38 cellular contexts compared by ENCODE assay signal in the genomic region with DNA sequence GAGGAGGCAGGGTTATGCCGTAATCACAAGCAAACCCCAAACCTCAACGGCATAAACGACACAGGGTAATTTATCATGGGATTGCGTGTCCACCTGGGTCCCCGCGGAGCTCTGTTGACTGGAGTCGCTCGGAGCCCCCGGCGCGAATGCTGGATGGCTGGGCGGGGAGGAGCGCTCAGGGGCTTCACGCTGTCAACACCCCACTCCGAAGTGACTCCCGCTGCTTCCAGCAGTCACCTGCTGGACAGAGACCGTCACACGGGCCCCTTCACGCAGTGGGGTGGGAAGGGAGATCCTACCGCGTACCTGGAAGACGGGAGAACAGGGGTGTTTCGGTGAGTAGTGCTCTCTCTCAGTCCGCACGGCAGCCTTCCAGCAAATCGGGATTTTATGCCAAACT. TPM values are rescaled to one million over a fixed set of nuclear protein-coding genes. Genes with fewer than 3 reads are reported as not detected.
"Had no signal": no experiment of that assay in that cellular context is flagged by ENCODE, and none has a peak within 500 bp of the region (broad histone marks: within the 10 kb centered on the region; RNA-seq: fewer than 3 reads in every experiment).

No MANE protein-coding gene starts in this region.

- H3K27me3 ChIP-seq: ascending aorta had no signal

- H3K36me3 ChIP-seq: adrenal gland, ascending aorta, brain microvascular endothelial cell, breast epithelium, cardiac muscle cell had no signal

- DNase-seq: activated effector memory CD4-positive, alpha-beta T cell treated with anti-CD3 and anti-CD28 coated beads, Interleukin-2, amount 50 U/mL, for 16 hours; activated effector memory CD4-positive, alpha-beta T cell treated with Interleukin-2 at 50 U/mL for 16 hours; activated gamma-delta T cell; activated gamma-delta T cell treated with Interleukin-2 at 50 U/mL for 16 hours; activated naive CD4-positive, alpha-beta T cell; activated naive CD4-positive, alpha-beta T cell treated with anti-CD3 and anti-CD28 coated beads for 36 hours; activated naive CD4-positive, alpha-beta T cell treated with anti-CD3 and anti-CD28 coated beads, Interleukin-2, amount 10 ng/mL, durations not matched to agents 7 days and 5 days; activated naive CD4-positive, alpha-beta T cell treated with anti-CD3 and anti-CD28 coated beads, Interleukin-2, amount 50 U/mL, for 16 hours; activated naive CD4-positive, alpha-beta T cell treated with Interleukin-2 at 50 U/mL for 16 hours; activated naive CD8-positive, alpha-beta T cell treated with anti-CD3 and anti-CD28 coated beads for 36 hours; activated naive CD8-positive, alpha-beta T cell treated with anti-CD3 and anti-CD28 coated beads, Interleukin-2, amount 10 ng/mL, durations not matched to agents 7 days and 5 days; activated naive CD8-positive, alpha-beta T cell treated with anti-CD3 and anti-CD28 coated beads, Interleukin-2, amount 50 U/mL, for 24 hours; activated T-cell treated with anti-CD3 and anti-CD28 coated beads, Interleukin-2, amount 50 U/mL, for 1 hour; activated T-cell treated with anti-CD3 and anti-CD28 coated beads, Interleukin-2, amount 50 U/mL, for 24 hours; activated T-cell treated with anti-CD3 and anti-CD28 coated beads, Interleukin-2, amount 50 U/mL, for 4 hours; activated T-cell treated with anti-CD3 and anti-CD28 coated beads, Interleukin-2, amount 50 U/mL, for 48 hours; activated T-cell treated with anti-CD3 and anti-CD28 coated beads, Interleukin-2, amount 50 U/mL, for 72 hours; adrenal gland; amniotic stem cell; amygdala; anterior cingulate cortex; aorta; body of pancreas; brain microvascular endothelial cell; caudate nucleus; central memory CD4-positive, alpha-beta T cell; cerebellar nuclear complex had no signal

- ATAC-seq: activated naive CD4-positive, alpha-beta T cell treated with anti-CD3 and anti-CD28 coated beads, Interleukin-2, amount 50 U/mL, for 72 hours; activated naive CD8-positive, alpha-beta T cell treated with anti-CD3 and anti-CD28 coated beads, Interleukin-2, amount 50 U/mL, for 24 hours; activated T-cell treated with anti-CD3 and anti-CD28 coated beads, Interleukin-2, amount 50 U/mL, for 4 hours; activated T-cell treated with anti-CD3 and anti-CD28 coated beads, Interleukin-2, amount 50 U/mL, for 72 hours; activated T-helper 17 cell treated with anti-CD3 and anti-CD28 coated beads, Interleukin-2, amount 50 U/mL, for 72 hours; body of pancreas had no signal

- FAIRE-seq: astrocyte had no signal

- H3K4me1 ChIP-seq: adrenal gland, ascending aorta, body of pancreas, breast epithelium had no signal

- H3K9me3 ChIP-seq: adrenal gland, ascending aorta, body of pancreas had no signal

- H3K4me3 ChIP-seq: adrenal gland, ascending aorta, body of pancreas, breast epithelium, cardiac muscle cell had no signal

- H3K27ac ChIP-seq: adrenal gland, ascending aorta, body of pancreas, brain microvascular endothelial cell, breast epithelium, cardiac muscle cell had no signal

RNA-seq across cellular contexts. Expression of gene GALNT9, which starts 4.4 kb away (rescaled TPM):
- total RNA-seq: activated naive CD8-positive, alpha-beta T cell treated with anti-CD3 and anti-CD28 coated beads for 36 hours; activated naive CD8-positive, alpha-beta T cell treated with anti-CD3 and anti-CD28 coated beads, Interleukin-2, amount 10 ng/mL, durations not matched to agents 7 days and 5 days; activated T-helper 1 cell treated with anti-CD3 and anti-CD28 coated beads, Interleukin-12 subunit alpha, Interleukin-12 subunit beta, Interleukin-2, Interleukin-4 antibody, amounts not matched to agents 30 ng/mL and 10 ng/mL and 1 ng/mL, durations not matched to agents 14 hours and 24 hours and 36 hours; activated T-helper 2 cell treated with anti-CD3 and anti-CD28 coated beads, Interferon-gamma antibody, Interleukin-2, Interleukin-4, amounts not matched to agents 10 μg/mL and 5 μg/mL and 100 μg/mL, durations not matched to agents 14 hours and 24 hours and 36 hours; ascending aorta; body of pancreas; bronchial epithelial cell; cardiac septum; chondrocyte had no signal
- polyA plus RNA-seq: aorta had no signal
